In genomic region chr10:64976150-64976549, GRCh38 we compare ENCODE assay signal across 32 cellular contexts.
DNase-seq lines count a peak whose midpoint lies in the region; ATAC-seq, FAIRE-seq and TF ChIP-seq lines count a peak whose summit lies in the region.
"Had no signal": no experiment of that assay in that cellular context is flagged by ENCODE, and none has a peak within 500 bp of the region (broad histone marks: within the 10 kb centered on the region; RNA-seq: fewer than 3 reads in every experiment).

No MANE protein-coding gene starts in this region.

- H3K27me3 ChIP-seq in GM12878 (replicated peaks in 1 of 2; ENCODE audit: control insufficient read depth in 2 of 2, insufficient read depth in 2 of 2, low read length in 1 of 2) (no peaks in the 10 kb centered on the region), K562 (ENCODE audit: control insufficient read depth in 2 of 2, insufficient read depth in 2 of 2, low read length in 2 of 2) (no peaks in the 10 kb centered on the region)
- H3K27me3 ChIP-seq: BE2C; BLaER1; BLaER1 treated with 17β-estradiol and CSF1 and Interleukin-3, amounts not matched to agents 10 nM and 100 nM had no signal

- ATAC-seq in GM12878, result no peak
- ATAC-seq in K562, result no peak
- no peak for ATAC-seq in GM21367 (IDR thresholded peaks at IDR 0.05; ENCODE audit: unreplicated experiment)
- ATAC-seq: A549; CD8-positive, alpha-beta T cell had no signal

- H4K20me1 ChIP-seq in GM12878 (ENCODE audit: control insufficient read depth, insufficient read depth) (no peaks in the 10 kb centered on the region), K562 (replicated peaks; ENCODE audit: control insufficient read depth, insufficient read depth, low read length) (no peaks in the 10 kb centered on the region), OCI-LY7 (ENCODE audit: insufficient read depth, low read length) (no peaks in the 10 kb centered on the region)
- H4K20me1 ChIP-seq: BLaER1; BLaER1 treated with 17β-estradiol and CSF1 and Interleukin-3, amounts not matched to agents 10 nM and 100 nM had no signal

- peak; percentile 4 for DNase-seq in NAMALWA (ENCODE audit: low spot score)
- DNase-seq in GM12878 (ENCODE audit: low read depth, low spot score), result no peak
- DNase-seq in K562 (ENCODE audit: extremely low read depth in 1 of 4, low spot score in 3 of 4), result no peak
- no peak for DNase-seq in OCI-LY7 (ENCODE audit: low spot score)
- DNase-seq in NCI-H1694 (lab: John Stamatoyannopoulos, UW), result no peak
- DNase-seq: 8988T; ACHN; AML-193; BE2C; C1 segment of cervical spinal cord; Caco-2; Calu3; CD4-positive, alpha-beta memory T cell; CD4-positive, alpha-beta T cell; CD4-positive, CD25-positive, alpha-beta regulatory T cell; CD8-positive, alpha-beta memory T cell; CD8-positive, alpha-beta T cell; COR-L47; DMS 273 treated with DMSO at 0.1 percent for 48 hours; DMS153; DMS53; DMS79; DMS79 treated with DMSO at 0.1 percent for 48 hours; DND-41; EL had no signal

- H3K9me2 ChIP-seq in OCI-LY7 (ENCODE audit: insufficient read depth, low read length), result no peaks in the 10 kb centered on the region

- H3K9ac ChIP-seq in GM12878 (ENCODE audit: control insufficient read depth, insufficient read depth, low read length) (no peak overlapping the region), K562 (ENCODE audit: insufficient read depth in 1 of 2, low read depth in 2 of 2, low read length in 2 of 2) (no peak overlapping the region)
- H3K9ac ChIP-seq: BLaER1; BLaER1 treated with 17β-estradiol and CSF1 and Interleukin-3, amounts not matched to agents 10 nM and 100 nM had no signal

- TF ChIP-seq CTCF in GM12878 (IDR thresholded peaks at IDR 0.05 in 2 of 3, conservative IDR thresholded peaks at IDR 0.05 in 1 of 3; ENCODE audit: control insufficient read depth in 2 of 3, extremely low read depth in 1 of 3, insufficient read depth in 1 of 3, low read depth in 3 of 3, low read length in 3 of 3), result no peak
- TF ChIP-seq CTCF in K562 (IDR thresholded peaks at IDR 0.05 in 2 of 3, conservative IDR thresholded peaks at IDR 0.05 in 1 of 3; ENCODE audit: insufficient read depth in 2 of 3, low read depth in 1 of 3, low read length in 3 of 3), result no peak
- no peak for TF ChIP-seq CTCF in OCI-LY7 (conservative IDR thresholded peaks at IDR 0.05; ENCODE audit: low read length)

- POLR2A ChIA-PET in GM12878 (lab: Charles Lee) (no interaction called here), K562 (lab: Yijun Ruan, JAX) (no interaction called here), OCI-LY7 (lab: Charles Lee) (interaction anchor here (0.6 to 1.1 kb wide), 2 partner anchors 18 to 915 kb away, joined by 3 read pairs; no protein-coding TSS in a partner anchor)

- BruUV-seq in GM12878 (replicated peaks; lab: Mats Ljungman, UMichigan) (no TSS peak), K562 (replicated peaks; lab: Mats Ljungman, UMichigan) (no TSS peak), OCI-LY7 (replicated peaks; lab: Mats Ljungman, UMichigan) (no TSS peak)

- TF ChIP-seq POLR2A in GM12878 (IDR thresholded peaks at IDR 0.05; ENCODE audit: low read depth, low read length) (no peak), K562 (conservative IDR thresholded peaks at IDR 0.05) (no peak)

- H3K4me3 ChIP-seq in GM12878 (no peak overlapping the region), K562 (no peak overlapping the region), OCI-LY7 (ENCODE audit: low read depth, low read length, poor library complexity, severe bottlenecking) (no peak overlapping the region)
- H3K4me3 ChIP-seq: A549; BLaER1; BLaER1 treated with 17β-estradiol and CSF1 and Interleukin-3, amounts not matched to agents 10 nM and 100 nM had no signal

- H3K9me3 ChIP-seq in GM12878 (replicated peaks; ENCODE audit: control insufficient read depth, insufficient read depth, low read length), result no peaks in the 10 kb centered on the region
- H3K9me3 ChIP-seq in K562 (replicated peaks; ENCODE audit: control insufficient read depth, insufficient read depth, low read depth, low read length), result no peaks in the 10 kb centered on the region
- H3K9me3 ChIP-seq in OCI-LY7 (ENCODE audit: low read length), result no peaks in the 10 kb centered on the region
- H3K9me3 ChIP-seq: A549; BE2C; BLaER1; BLaER1 treated with 17β-estradiol and CSF1 and Interleukin-3, amounts not matched to agents 10 nM and 100 nM; Caco-2 had no signal

- no peak overlapping the region for H2AFZ ChIP-seq in GM12878 (ENCODE audit: control insufficient read depth, low read depth, low read length)
- H2AFZ ChIP-seq in K562 (ENCODE audit: low read depth, low read length), result no peak overlapping the region
- no peak overlapping the region for H2AFZ ChIP-seq in OCI-LY7 (ENCODE audit: low read length)

- TF ChIP-seq RAD21 in GM12878 (IDR thresholded peaks at IDR 0.05; ENCODE audit: insufficient read depth, low read depth, low read length) (no peak), K562 (CRISPR knock-in tag; conservative IDR thresholded peaks at IDR 0.05 in 1 of 2, IDR thresholded peaks at IDR 0.05 in 1 of 2) (no peak)

- H3K36me3 ChIP-seq in GM12878 (ENCODE audit: control insufficient read depth in 2 of 2, insufficient read depth in 2 of 2, low read length in 1 of 2) (no peaks in the 10 kb centered on the region), K562 (ENCODE audit: control insufficient read depth, insufficient read depth, low read length) (no peaks in the 10 kb centered on the region), OCI-LY7 (ENCODE audit: insufficient read depth, low read length) (no peaks in the 10 kb centered on the region)
- H3K36me3 ChIP-seq: BE2C; BLaER1; BLaER1 treated with 17β-estradiol and CSF1 and Interleukin-3, amounts not matched to agents 10 nM and 100 nM had no signal

- no peaks in the 10 kb centered on the region for H3K79me2 ChIP-seq in GM12878 (ENCODE audit: control insufficient read depth, insufficient read depth, low read length)
- H3K79me2 ChIP-seq in K562 (ENCODE audit: control insufficient read depth, insufficient read depth, low read length), result no peaks in the 10 kb centered on the region
- no peaks in the 10 kb centered on the region for H3K79me2 ChIP-seq in OCI-LY7 (ENCODE audit: insufficient read depth, low read depth, low read length)

- intact Hi-C loops in GM12878 (cut with micrococcal nuclease; ENCODE audit: unreplicated experiment), result no loop called here
- intact Hi-C loops in K562 (cut with micrococcal nuclease), result no loop called here
- intact Hi-C loops in OCI-LY7 (cut with micrococcal nuclease; ENCODE audit: unreplicated experiment), result no loop called here

- TF ChIP-seq EP300 in GM12878 (IDR thresholded peaks at IDR 0.05; ENCODE audit: borderline replicate concordance in 1 of 2, control insufficient read depth in 1 of 2, low read depth in 2 of 2, low read length in 2 of 2), result no peak
- TF ChIP-seq EP300 in K562 (IDR thresholded peaks at IDR 0.05; ENCODE audit: low read length), result no peak

- CTCF ChIA-PET in GM12878 (lab: Yijun Ruan, JAX), result no interaction called here
- CTCF ChIA-PET in K562 (lab: Yijun Ruan, JAX; ENCODE audit: low intra/inter-chr PET ratio), result no interaction called here
- CTCF ChIA-PET in OCI-LY7 (lab: Charles Lee; ENCODE audit: unreplicated experiment), result no interaction called here

- H3K4me2 ChIP-seq in GM12878 (ENCODE audit: control insufficient read depth, insufficient read depth) (no peak overlapping the region), K562 (ENCODE audit: insufficient read depth, low read length) (no peak overlapping the region), OCI-LY7 (ENCODE audit: low read length) (no peak overlapping the region)
- H3K4me2 ChIP-seq: A549; BLaER1; BLaER1 treated with 17β-estradiol and CSF1 and Interleukin-3, amounts not matched to agents 10 nM and 100 nM had no signal

- SMC1A ChIA-PET in GM12878 (lab: Charles Lee; ENCODE audit: uncharacterized antibody, unreplicated experiment), result interaction anchor here (0.8 to 1.0 kb wide), 2 partner anchors 22 to 38 kb away, joined by 3 read pairs; no protein-coding TSS in a partner anchor

- H3K27ac ChIP-seq in GM12878 (ENCODE audit: control insufficient read depth, insufficient read depth), result no peak overlapping the region
- no peak overlapping the region for H3K27ac ChIP-seq in K562 (ENCODE audit: extremely low read depth, low read depth, low read length)
- no peak overlapping the region for H3K27ac ChIP-seq in OCI-LY7 (ENCODE audit: low read depth, low read length, poor library complexity, severe bottlenecking)
- H3K27ac ChIP-seq: 22Rv1; A549; BLaER1; BLaER1 treated with 17β-estradiol and CSF1 and Interleukin-3, amounts not matched to agents 10 nM and 100 nM; C4-2B had no signal

- no peaks in the 10 kb centered on the region for H3K9me1 ChIP-seq in K562 (ENCODE audit: control insufficient read depth, insufficient read depth, low read length)

- 0% methylated on average over 2 of the region's 2 CpGs for WGBS in GM12878 (ENCODE audit: insufficient coverage, insufficient replicate concordance, low lambda C conversion rate, missing lambda C conversion rate)
- WGBS in K562 (ENCODE audit: insufficient coverage, low coverage, missing lambda C conversion rate), result 0% methylated on average over 2 of the region's 2 CpGs

- in situ Hi-C loops in GM12878 (cut with MboI), result no loop called here
- in situ Hi-C loops in K562 (cut with MboI), result no loop called here

- FAIRE-seq in GM12878 (lab: Jason Lieb, UNC) (no peak), K562 (lab: Jason Lieb, UNC) (no peak)
- FAIRE-seq: A549, D721Med had no signal

- H3K4me1 ChIP-seq in GM12878 (ENCODE audit: control insufficient read depth, insufficient read depth, low read length), result no peaks in the 10 kb centered on the region
- H3K4me1 ChIP-seq in K562 (replicated peaks in 1 of 2; ENCODE audit: control insufficient read depth in 2 of 2, insufficient read depth in 2 of 2, low read length in 2 of 2), result no peaks in the 10 kb centered on the region
- H3K4me1 ChIP-seq in OCI-LY7 (ENCODE audit: insufficient read depth, low read length, poor library complexity, severe bottlenecking), result no peaks in the 10 kb centered on the region
- H3K4me1 ChIP-seq: A549; BE2C; BLaER1; BLaER1 treated with 17β-estradiol and CSF1 and Interleukin-3, amounts not matched to agents 10 nM and 100 nM; Caco-2 had no signal

- RAD21 ChIA-PET in GM12878 (lab: Charles Lee; ENCODE audit: unreplicated experiment), result no interaction called here

TF ChIP-seq in GM12878, 131 proteins besides CTCF, POLR2A, EP300 and RAD21 (continues in another document):
- TF ChIP-seq TAF1 (IDR thresholded peaks at IDR 0.05; ENCODE audit: borderline replicate concordance, low read depth, low read length), result no peak
